Comparison of ENCODE assay signal across 1 cellular context in the genomic region with DNA sequence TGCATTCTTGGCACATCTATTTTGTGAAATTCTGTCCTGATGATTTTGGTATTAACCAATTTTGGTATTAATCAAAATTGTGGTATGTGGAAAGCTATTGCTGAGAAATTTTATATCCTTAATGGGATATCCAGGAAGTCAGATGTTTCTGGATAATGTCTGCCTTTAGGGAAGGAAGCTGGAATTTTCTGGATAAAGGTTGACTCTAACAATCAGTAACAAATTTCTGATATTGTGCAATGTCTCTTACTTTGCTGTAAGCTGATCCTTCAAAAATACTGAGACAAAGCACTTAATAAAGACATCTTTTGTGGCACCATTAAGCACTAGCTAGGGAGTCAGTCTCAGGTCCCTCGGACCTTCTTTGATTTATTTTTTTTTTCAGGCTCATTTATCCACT.
TF ChIP-seq lines count a peak whose summit lies in the region.

No MANE protein-coding gene starts in this region.

TF ChIP-seq in K562, 482 proteins besides CTCF, POLR2A, EP300 and RAD21 (continued from another document):
- no peak for TF ChIP-seq CEBPG (CRISPR knock-in tag; IDR thresholded peaks at IDR 0.05)
- peak; percentile 30 to 61; a peak in 1 of 4 replicates for TF ChIP-seq CEBPG (tag; conservative IDR thresholded peaks at IDR 0.05 in 1 of 2, IDR thresholded peaks at IDR 0.05 in 1 of 2)
- TF ChIP-seq CEBPB (tag; IDR thresholded peaks at IDR 0.05): peak; percentile 37; the same call in 1 of the 2 replicates
- TF ChIP-seq SIN3B (IDR thresholded peaks at IDR 0.05; ENCODE audit: low read depth): no peak
